ENCODE assay signal across 8 cellular contexts in genomic region chr6:26064619-26065257, GRCh38. TPM values are rescaled to one million over a fixed set of nuclear protein-coding genes. Genes with fewer than 3 reads are reported as not detected.
DNase-seq lines count a peak whose midpoint lies in the region; ATAC-seq, FAIRE-seq and TF ChIP-seq lines count a peak whose summit lies in the region.

No MANE protein-coding gene starts in this region.

- no peak overlapping the region for H3K4me3 ChIP-seq in Jurkat, Clone E6-1 (ENCODE audit: low read length)
- H3K4me3 ChIP-seq in Panc1 (ENCODE audit: low read depth in 2 of 2, low read length in 2 of 2), result no peak overlapping the region
- no peak overlapping the region for H3K4me3 ChIP-seq in ascending aorta

- TF ChIP-seq CTCF in Panc1 (IDR thresholded peaks at IDR 0.05) (peak; percentile 87), ascending aorta (IDR thresholded peaks at IDR 0.05) (peak; percentile 71 to 75 (median 74))

- H3K36me3 ChIP-seq in Panc1 (ENCODE audit: control insufficient read depth, insufficient read depth, low read length) (no peaks in the 10 kb centered on the region), ascending aorta (no peaks in the 10 kb centered on the region)

- H3K9me3 ChIP-seq in Panc1 (ENCODE audit: control insufficient read depth, insufficient read depth, low read depth, low read length) (no peaks in the 10 kb centered on the region), ascending aorta (no peaks in the 10 kb centered on the region)

- H3K4me1 ChIP-seq in Panc1 (ENCODE audit: control insufficient read depth, insufficient read depth, low read length) (no peaks in the 10 kb centered on the region), ascending aorta (no peaks in the 10 kb centered on the region)

- intact Hi-C loops in Panc1 (cut with micrococcal nuclease; ENCODE audit: unreplicated experiment) (no loop called here), ascending aorta (cut with DNase I) (loop anchor here (1.0 kb wide), 1 partner anchor 33 kb away; no protein-coding TSS in a partner anchor)

- CTCF ChIA-PET in Panc1 (lab: Charles Lee), result no interaction called here

- no TSS peak for BruUV-seq in Panc1 (replicated peaks; lab: Mats Ljungman, UMichigan)

- ATAC-seq in Panc1, result peak; percentile 74

- in situ Hi-C loops in Panc1 (cut with HindIII; ENCODE audit: low pct_unique_long_range_greater_than_20kb, low sequenced_read_pairs), result loop anchor here (5.0 kb wide), 1 partner anchor 33 kb away; no protein-coding TSS in a partner anchor

- FAIRE-seq in frontal cortex (lab: Jason Lieb, UNC), result no peak

- H3K27ac ChIP-seq in Panc1 (ENCODE audit: low read length), result 0 out of 2 replicates have a peak overlapping the region, but pooled peaks have one; percentile 44
- H3K27ac ChIP-seq in ascending aorta, result no peak overlapping the region

- H3K27me3 ChIP-seq in Panc1 (ENCODE audit: control insufficient read depth, insufficient read depth, low read length) (no peaks in the 10 kb centered on the region), ascending aorta (no peaks in the 10 kb centered on the region)

- peak; percentile 68 for DNase-seq in DMS114 treated with DMSO at 0.1 percent for 48 hours (lab: John Stamatoyannopoulos, UW; ENCODE audit: unreplicated experiment)
- DNase-seq in Jurkat, Clone E6-1 (ENCODE audit: low read depth, low spot score), result peak; percentile 64
- no peak for DNase-seq in Panc1 (ENCODE audit: low read depth, low spot score)
- no peak for DNase-seq in ascending aorta (ENCODE audit: low spot score in 2 of 2)
- DNase-seq in iPS-NIHi7 (ENCODE audit: extremely low spot score), result peak; percentile 41
- peak; percentile 51 for DNase-seq in stimulated activated CD8-positive, alpha-beta memory T cell treated with anti-CD3 and anti-CD28 coated beads, Interleukin-4, amount 100 ng/mL, for 48 hours
- no peak for DNase-seq in UCSD-AML1 (lab: John Stamatoyannopoulos, UW; ENCODE audit: unreplicated experiment)
- DNase-seq in frontal cortex (ENCODE audit: low spot score in 2 of 2), result no peak

- POLR2A ChIA-PET in Panc1 (lab: Charles Lee), result interaction anchor here (0.5 to 1.1 kb wide), 2 partner anchors 59 to 113 kb away, joined by 3 read pairs; a partner anchor contains a TSS

RNA-seq across cellular contexts. Expression of gene HFE, which starts 22.5 kb away (rescaled TPM):
- polyA plus RNA-seq in Jurkat, Clone E6-1 (2012; ENCODE audit: insufficient read depth, insufficient read length), result not detected
- 12.1 TPM for total RNA-seq in Panc1 (2021; ENCODE audit: unreplicated experiment)
- polyA plus RNA-seq in Panc1 (2012; ENCODE audit: insufficient read length), result 17.7 TPM
- total RNA-seq in ascending aorta, result 2.6 TPM
- 0.41 TPM for total RNA-seq in frontal cortex

Comparison
In these comparisons a context has a peak if more than half of its experiments do, and no peak if none do; other contexts are left out.
1. DNase-seq: peak in DMS114 treated with DMSO at 0.1 percent for 48 hours (single experiment), Jurkat, Clone E6-1 (single experiment), iPS-NIHi7 (single experiment) and stimulated activated CD8-positive, alpha-beta memory T cell treated with anti-CD3 and anti-CD28 coated beads, Interleukin-4, amount 100 ng/mL, for 48 hours (single experiment); none in Panc1 (single experiment), ascending aorta (0 of 2), UCSD-AML1 (single experiment) and frontal cortex (0 of 2).